7 cellular contexts compared by ENCODE assay signal in genomic region chr17:3669085-3669347, GRCh38. TPM values are rescaled to one million over a fixed set of nuclear protein-coding genes. Genes with fewer than 3 reads are reported as not detected.
DNase-seq lines count a peak whose midpoint lies in the region; ATAC-seq and TF ChIP-seq lines count a peak whose summit lies in the region.

No MANE protein-coding gene starts in this region.

- H3K4me3 ChIP-seq in GM23248 (peak overlapping the region; percentile 83), SJSA1 (peak overlapping the region; percentile 90), gastroesophageal sphincter (peak overlapping the region; percentile 90 to 97)

- peak overlapping the region; percentile 87 for H3K9ac ChIP-seq in GM23248

- 0 to 2% methylated on average over 22 to 30 of the region's 32 CpGs for WGBS in GM23248 (ENCODE audit: low coverage in 1 of 2, low lambda C conversion rate in 2 of 2, missing lambda C conversion rate in 2 of 2), 2 experiments
- WGBS in gastroesophageal sphincter (ENCODE audit: low coverage in 1 of 2), 2 donors: 0% methylated on average over 3 to 4 of the region's 32 CpGs

- H3K36me3 ChIP-seq in GM23248 (ENCODE audit: low read depth): no peaks in the 10 kb centered on the region
- H3K36me3 ChIP-seq in SJSA1: peaks cover 60% of the 10 kb centered on the region
- peaks cover 0 to 21% of the 10 kb centered on the region in 2 donors for H3K36me3 ChIP-seq in gastroesophageal sphincter

- H3K79me2 ChIP-seq in GM23248 (ENCODE audit: insufficient read depth): peaks cover 58% of the 10 kb centered on the region

- no peaks in the 10 kb centered on the region for H3K27me3 Mint-ChIP-seq in stimulated activated naive B cell treated with anti-CD40 and anti-IgM and Interleukin-4, amounts not matched to agents 10 μg/mL and 1 μg/mL and 100 μg/mL, for 72 hours

- DNase-seq in GM23248 (no peak), SJSA1 (ENCODE audit: low read depth in 1 of 2, low spot score in 2 of 2) (no peak), kidney glomerular epithelial cell (lab: John Stamatoyannopoulos, UW) (no peak), DMS53 (lab: John Stamatoyannopoulos, UW) (no peak)
- no peak for DNase-seq in stimulated activated naive B cell treated with anti-CD40 and anti-IgM and Interleukin-4, amounts not matched to agents 10 μg/mL and 1 μg/mL and 100 μg/mL, for 72 hours

- peaks cover 16% of the 10 kb centered on the region for H3K4me1 ChIP-seq in GM23248 (ENCODE audit: insufficient read depth)
- peaks cover 17% of the 10 kb centered on the region for H3K4me1 ChIP-seq in SJSA1 (replicated peaks)
- peaks cover 0 to 46% (median 29%) of the 10 kb centered on the region in 3 donors for H3K4me1 ChIP-seq in gastroesophageal sphincter

- no peak for ATAC-seq in gastroesophageal sphincter
- no peak for ATAC-seq in stimulated activated naive B cell treated with anti-CD40 and anti-IgM and Interleukin-4, amounts not matched to agents 10 μg/mL and 1 μg/mL and 100 μg/mL, for 72 hours (replicated peaks)
- ATAC-seq in GM18873 (IDR thresholded peaks at IDR 0.05; ENCODE audit: low FRiP score, unreplicated experiment): no peak

- H3F3A ChIP-seq in GM23248 (ENCODE audit: insufficient read depth): no peaks in the 10 kb centered on the region

- no peaks in the 10 kb centered on the region for H3K9me2 ChIP-seq in GM23248 (ENCODE audit: insufficient read depth)

- TF ChIP-seq POLR2A in gastroesophageal sphincter (IDR thresholded peaks at IDR 0.05): no peak

- peak overlapping the region; percentile 97 for H3K4me2 ChIP-seq in GM23248 (ENCODE audit: unreplicated experiment)

- H3K4me1 Mint-ChIP-seq in stimulated activated naive B cell treated with anti-CD40 and anti-IgM and Interleukin-4, amounts not matched to agents 10 μg/mL and 1 μg/mL and 100 μg/mL, for 72 hours: peaks cover 26 to 52% of the 10 kb centered on the region in 2 donors

- peaks cover 11 to 35% of the 10 kb centered on the region in 2 donors for H3K36me3 Mint-ChIP-seq in stimulated activated naive B cell treated with anti-CD40 and anti-IgM and Interleukin-4, amounts not matched to agents 10 μg/mL and 1 μg/mL and 100 μg/mL, for 72 hours

- peak overlapping the region; percentile 90 for H2AFZ ChIP-seq in GM23248

- H3K9me3 Mint-ChIP-seq in stimulated activated naive B cell treated with anti-CD40 and anti-IgM and Interleukin-4, amounts not matched to agents 10 μg/mL and 1 μg/mL and 100 μg/mL, for 72 hours: no peaks in the 10 kb centered on the region

- TF ChIP-seq CTCF in gastroesophageal sphincter (IDR thresholded peaks at IDR 0.05): no peak

- H4K20me1 ChIP-seq in GM23248 (ENCODE audit: insufficient read depth): no peaks in the 10 kb centered on the region

- H3K27ac ChIP-seq in GM23248 (peak overlapping the region; percentile 52), SJSA1 (peak overlapping the region; percentile 95), gastroesophageal sphincter (peak overlapping the region; percentile 73 to 100 (median 95))

- TF ChIP-seq EP300 in gastroesophageal sphincter (IDR thresholded peaks at IDR 0.05): no peak

- peak overlapping the region; percentile 97 for H3K27ac Mint-ChIP-seq in stimulated activated naive B cell treated with anti-CD40 and anti-IgM and Interleukin-4, amounts not matched to agents 10 μg/mL and 1 μg/mL and 100 μg/mL, for 72 hours

- peak overlapping the region; percentile 91 to 96 for H3K4me3 Mint-ChIP-seq in stimulated activated naive B cell treated with anti-CD40 and anti-IgM and Interleukin-4, amounts not matched to agents 10 μg/mL and 1 μg/mL and 100 μg/mL, for 72 hours

- no peaks in the 10 kb centered on the region for H3K27me3 ChIP-seq in GM23248 (replicated peaks; ENCODE audit: insufficient read depth)
- no peaks in the 10 kb centered on the region for H3K27me3 ChIP-seq in SJSA1 (replicated peaks)
- H3K27me3 ChIP-seq in gastroesophageal sphincter: no peaks in the 10 kb centered on the region

- H3K9me3 ChIP-seq in GM23248 (ENCODE audit: low read depth) (no peaks in the 10 kb centered on the region), SJSA1 (replicated peaks) (no peaks in the 10 kb centered on the region), gastroesophageal sphincter (no peaks in the 10 kb centered on the region)

- in situ Hi-C loops in GM23248 (cut with MboI): no loop called here

RNA-seq across cellular contexts. Expression of gene EMC6, which starts 0.4 kb away (rescaled TPM):
- 28.6 and 38.4 TPM in 2 replicates for total RNA-seq in GM23248 (2014; rRNA removed; shearing (Covaris generic))
- 113 and 114 TPM in 2 replicates for polyA plus RNA-seq in GM23248 (2016; fragmentation: Nextera tagmentation; extraction: Ambion mirVana)
- total RNA-seq in SJSA1 (2014; rRNA removed; shearing (Covaris generic)): 21.5 and 34.3 TPM in 2 replicates
- 10 to 100 TPM in 3 of 4 donors, 1 to 10 TPM in 1; 8.5 to 25.3 (median 13.8) TPM for total RNA-seq in gastroesophageal sphincter

RNA-seq across cellular contexts. Expression of gene TAX1BP3, which starts 0.6 kb away (rescaled TPM):
- total RNA-seq in GM23248 (2014; rRNA removed; shearing (Covaris generic)): 270 and 418 TPM in 2 replicates
- polyA plus RNA-seq in GM23248 (2016; fragmentation: Nextera tagmentation; extraction: Ambion mirVana): 331 and 350 TPM in 2 replicates
- total RNA-seq in SJSA1 (2014; rRNA removed; shearing (Covaris generic)): 230 and 293 TPM in 2 replicates
- 100 to 1,000 TPM in 2 of 4 donors, 10 to 100 TPM in 2; 98.5 to 172 (median 109) TPM for total RNA-seq in gastroesophageal sphincter

RNA-seq across cellular contexts. Expression of gene P2RX5, which starts 26.9 kb away (rescaled TPM):
- 2.5 and 4.0 TPM in 2 replicates for total RNA-seq in GM23248 (2014; rRNA removed; shearing (Covaris generic))
- polyA plus RNA-seq in GM23248 (2016; fragmentation: Nextera tagmentation; extraction: Ambion mirVana): 2.6 and 2.8 TPM in 2 replicates
- not detected in 2 replicates for total RNA-seq in SJSA1 (2014; rRNA removed; shearing (Covaris generic))
- total RNA-seq in gastroesophageal sphincter: 1 to 10 TPM in 1 of 4 donors, under 1 TPM in 1, not detected in 2; 0.96 to 2.0 TPM

RNA-seq across cellular contexts. Expression of gene CTNS, which starts 32.5 kb away (rescaled TPM):
- 7.5 and 16.6 TPM in 2 replicates for total RNA-seq in GM23248 (2014; rRNA removed; shearing (Covaris generic))
- 7.2 and 7.8 TPM in 2 replicates for polyA plus RNA-seq in GM23248 (2016; fragmentation: Nextera tagmentation; extraction: Ambion mirVana)
- total RNA-seq in SJSA1 (2014; rRNA removed; shearing (Covaris generic)): 8.9 and 26.6 TPM in 2 replicates
- 10 to 100 TPM; 14.8 to 20.5 (median 17.8) TPM for total RNA-seq in gastroesophageal sphincter

RNA-seq across cellular contexts. Expression of gene SHPK, which starts 33.0 kb away (rescaled TPM):
- total RNA-seq in GM23248 (2014; rRNA removed; shearing (Covaris generic)): 5.8 and 7.0 TPM in 2 replicates
- 3.1 and 4.2 TPM in 2 replicates for polyA plus RNA-seq in GM23248 (2016; fragmentation: Nextera tagmentation; extraction: Ambion mirVana)
- total RNA-seq in SJSA1 (2014; rRNA removed; shearing (Covaris generic)): 9.6 and 11.3 TPM in 2 replicates
- 10 to 100 TPM in 2 of 4 donors, 1 to 10 TPM in 2; 5.9 to 11.1 (median 9.8) TPM for total RNA-seq in gastroesophageal sphincter
